ENCODE assay signal across 15 cellular contexts in genomic region chr3:100426029-100426682, GRCh38. TPM values are rescaled to one million over a fixed set of nuclear protein-coding genes. Genes with fewer than 3 reads are reported as not detected.
DNase-seq lines count a peak whose midpoint lies in the region; ATAC-seq and TF ChIP-seq lines count a peak whose summit lies in the region.
"Had no signal": no experiment of that assay in that cellular context is flagged by ENCODE, and none has a peak within 500 bp of the region (broad histone marks: within the 10 kb centered on the region; RNA-seq: fewer than 3 reads in every experiment).

No MANE protein-coding gene starts in this region.

- TF ChIP-seq POLR2A in right lobe of liver (IDR thresholded peaks at IDR 0.05), result no peak

- H3K9me3 Mint-ChIP-seq in endodermal cell, result no peaks in the 10 kb centered on the region
- H3K9me3 Mint-ChIP-seq in activated T-cell treated with anti-CD3 and anti-CD28 coated beads, Interleukin-2, amount 50 U/mL, for 72 hours, result no peaks in the 10 kb centered on the region
- H3K9me3 Mint-ChIP-seq in activated CD8-positive, alpha-beta T cell treated with anti-CD3 and anti-CD28 coated beads for 36 hours, result no peaks in the 10 kb centered on the region
- H3K9me3 Mint-ChIP-seq: CD14-positive monocyte had no signal

- H3K4me1 ChIP-seq in endodermal cell (ENCODE audit: control insufficient read depth, insufficient read depth, low read length) (peaks cover 8% of the 10 kb centered on the region), right lobe of liver (peaks cover 0 to 25% (median 10%) of the 10 kb centered on the region in 4 donors)

- peak overlapping the region; percentile 20 for H3K27ac Mint-ChIP-seq in endodermal cell
- H3K27ac Mint-ChIP-seq in activated T-cell treated with anti-CD3 and anti-CD28 coated beads, Interleukin-2, amount 50 U/mL, for 72 hours, result no peak overlapping the region
- H3K27ac Mint-ChIP-seq in activated CD8-positive, alpha-beta T cell treated with anti-CD3 and anti-CD28 coated beads for 36 hours, result no peak overlapping the region
- H3K27ac Mint-ChIP-seq: CD14-positive monocyte had no signal

- 84 to 90% methylated on average over 6 to 8 of the region's 8 CpGs for WGBS in endodermal cell (ENCODE audit: insufficient coverage in 1 of 2, insufficient read length in 1 of 2), 2 experiments
- 22% methylated on average over 8 of the region's 8 CpGs for WGBS in right lobe of liver (ENCODE audit: insufficient coverage, low coverage, low lambda C conversion rate, missing lambda C conversion rate)

- H3K36me3 ChIP-seq in endodermal cell (ENCODE audit: control insufficient read depth, insufficient read depth, low read length) (no peaks in the 10 kb centered on the region), right lobe of liver (no peaks in the 10 kb centered on the region)

- H3K9ac ChIP-seq in endodermal cell (ENCODE audit: extremely low read depth, low read length, poor library complexity, severe bottlenecking), result no peak overlapping the region

- CTCF ChIA-PET in activated CD8-positive, alpha-beta T cell treated with anti-CD3 and anti-CD28 coated beads for 36 hours (lab: Charles Lee), result interaction anchor here (0.9 to 1.7 kb wide), 3 partner anchors 13 to 153 kb away, joined by 3 to 7 read pairs (median 6); no protein-coding TSS in a partner anchor

- no peak overlapping the region for H3K27ac ChIP-seq in endodermal cell (ENCODE audit: low read depth, low read length)
- peak overlapping the region in 2 of 3 donors; percentile 49 to 62 for H3K27ac ChIP-seq in right lobe of liver

- ATAC-seq in right lobe of liver, result peak; percentile 80 to 89 (median 86)
- ATAC-seq in activated T-cell treated with anti-CD3 and anti-CD28 coated beads, Interleukin-2, amount 50 U/mL, for 72 hours (replicated peaks in 1 of 2), result no peak
- ATAC-seq in activated CD8-positive, alpha-beta T cell treated with anti-CD3 and anti-CD28 coated beads for 36 hours, result no peak

- POLR2A ChIA-PET in activated CD8-positive, alpha-beta T cell treated with anti-CD3 and anti-CD28 coated beads for 36 hours (lab: Charles Lee), result no interaction called here

- peaks cover 24% of the 10 kb centered on the region for H3K4me1 Mint-ChIP-seq in endodermal cell
- H3K4me1 Mint-ChIP-seq in activated T-cell treated with anti-CD3 and anti-CD28 coated beads, Interleukin-2, amount 50 U/mL, for 72 hours (ENCODE audit: low read depth), result no peaks in the 10 kb centered on the region
- no peaks in the 10 kb centered on the region for H3K4me1 Mint-ChIP-seq in activated CD8-positive, alpha-beta T cell treated with anti-CD3 and anti-CD28 coated beads for 36 hours (ENCODE audit: low read depth)
- H3K4me1 Mint-ChIP-seq: CD14-positive monocyte had no signal

- H3K36me3 Mint-ChIP-seq in endodermal cell (ENCODE audit: low read depth), result no peaks in the 10 kb centered on the region
- H3K36me3 Mint-ChIP-seq in activated T-cell treated with anti-CD3 and anti-CD28 coated beads, Interleukin-2, amount 50 U/mL, for 72 hours (ENCODE audit: insufficient read depth in 2 of 2), result no peaks in the 10 kb centered on the region
- no peaks in the 10 kb centered on the region for H3K36me3 Mint-ChIP-seq in activated CD8-positive, alpha-beta T cell treated with anti-CD3 and anti-CD28 coated beads for 36 hours (ENCODE audit: low read depth)
- H3K36me3 Mint-ChIP-seq: CD14-positive monocyte had no signal

- DNase-seq in ELF-1 (ENCODE audit: low read depth, low spot score), result peak; percentile 53
- peak; percentile 67 for DNase-seq in NCI-H82 treated with DMSO at 0.1 percent for 48 hours (lab: John Stamatoyannopoulos, UW; ENCODE audit: unreplicated experiment)
- DNase-seq in endodermal cell, result no peak
- peak in 1 of 3 donors; percentile 66 for DNase-seq in right lobe of liver
- DNase-seq in activated T-cell treated with anti-CD3 and anti-CD28 coated beads, Interleukin-2, amount 50 U/mL, for 72 hours, result no peak
- DNase-seq in kidney tubule cell (ENCODE audit: low spot score), result no peak
- no peak for DNase-seq in NCI-H1694 (lab: John Stamatoyannopoulos, UW)
- no peak for DNase-seq in activated CD8-positive, alpha-beta T cell treated with anti-CD3 and anti-CD28 coated beads for 36 hours
- DNase-seq: COR-L47, H7, MV-4-11, NCI-H1417, NCI-H1930, NCI-H526 treated with DMSO at 0.1 percent for 48 hours had no signal

- TF ChIP-seq CTCF in endodermal cell (conservative IDR thresholded peaks at IDR 0.05) (no peak), right lobe of liver (IDR thresholded peaks at IDR 0.05) (no peak)
- no peak for TF ChIP-seq CTCF in activated CD8-positive, alpha-beta T cell treated with anti-CD3 and anti-CD28 coated beads for 36 hours (IDR thresholded peaks at IDR 0.05)

- H3K9me3 ChIP-seq in endodermal cell (ENCODE audit: control insufficient read depth, low read length), result no peaks in the 10 kb centered on the region
- H3K9me3 ChIP-seq in right lobe of liver, result no peaks in the 10 kb centered on the region

- intact Hi-C loops in right lobe of liver (cut with DNase I), result no loop called here
- intact Hi-C loops in activated CD8-positive, alpha-beta T cell treated with anti-CD3 and anti-CD28 coated beads for 36 hours (cut with micrococcal nuclease), result no loop called here

- H3K4me3 Mint-ChIP-seq in endodermal cell, result no peak overlapping the region
- H3K4me3 Mint-ChIP-seq in activated T-cell treated with anti-CD3 and anti-CD28 coated beads, Interleukin-2, amount 50 U/mL, for 72 hours, result no peak overlapping the region
- no peak overlapping the region for H3K4me3 Mint-ChIP-seq in activated CD8-positive, alpha-beta T cell treated with anti-CD3 and anti-CD28 coated beads for 36 hours
- H3K4me3 Mint-ChIP-seq: CD14-positive monocyte had no signal

- no peaks in the 10 kb centered on the region for H3K27me3 ChIP-seq in endodermal cell (ENCODE audit: control insufficient read depth, insufficient read depth, low read length, poor library complexity, severe bottlenecking)
- no peaks in the 10 kb centered on the region for H3K27me3 ChIP-seq in right lobe of liver

- H3K4me3 ChIP-seq in endodermal cell (ENCODE audit: low read length), result no peak overlapping the region
- H3K4me3 ChIP-seq in right lobe of liver, result peak overlapping the region in 1 of 3 donors; percentile 15

- H3K27me3 Mint-ChIP-seq in endodermal cell (ENCODE audit: insufficient read depth), result no peaks in the 10 kb centered on the region
- peaks cover 9% of the 10 kb centered on the region for H3K27me3 Mint-ChIP-seq in activated T-cell treated with anti-CD3 and anti-CD28 coated beads, Interleukin-2, amount 50 U/mL, for 72 hours (ENCODE audit: low read depth)
- H3K27me3 Mint-ChIP-seq in activated CD8-positive, alpha-beta T cell treated with anti-CD3 and anti-CD28 coated beads for 36 hours, result no peaks in the 10 kb centered on the region

RNA-seq across cellular contexts. Expression of gene LNP1, which starts 24.8 kb away (rescaled TPM):
- total RNA-seq in endodermal cell (1 to 10 TPM; 4.3 to 7.9 TPM), right lobe of liver (1 to 10 TPM in 5 of 6 experiments, under 1 TPM in 1; 0.89 to 1.9 (median 1.7) TPM)
- polyA plus RNA-seq in endodermal cell (2013, experiment 1 of 2), result 9.0 TPM
- polyA plus RNA-seq in endodermal cell (2013, experiment 2 of 2), result 11.1 TPM
- 1 to 10 TPM; 3.1 to 3.2 TPM for total RNA-seq in activated T-cell treated with anti-CD3 and anti-CD28 coated beads, Interleukin-2, amount 50 U/mL, for 72 hours
- total RNA-seq in activated CD8-positive, alpha-beta T cell treated with anti-CD3 and anti-CD28 coated beads for 36 hours, result 1 to 10 TPM; 2.5 TPM

RNA-seq across cellular contexts. Expression of gene TOMM70, which starts 25.3 kb away (rescaled TPM):
- 10 to 100 TPM; 36.0 to 43.6 TPM for total RNA-seq in endodermal cell
- polyA plus RNA-seq in endodermal cell (2013, experiment 1 of 2), result 42.6 TPM
- 42.1 TPM for polyA plus RNA-seq in endodermal cell (2013, experiment 2 of 2)
- 10 to 100 TPM; 30.2 to 44.9 (median 39.6) TPM for total RNA-seq in right lobe of liver
- 10 to 100 TPM; 42.9 to 48.1 TPM for total RNA-seq in activated T-cell treated with anti-CD3 and anti-CD28 coated beads, Interleukin-2, amount 50 U/mL, for 72 hours
- 10 to 100 TPM; 56.2 to 57.8 TPM for total RNA-seq in activated CD8-positive, alpha-beta T cell treated with anti-CD3 and anti-CD28 coated beads for 36 hours

Comparison
In these comparisons a context has a peak if more than half of its experiments do, and no peak if none do; other contexts are left out.
1. DNase-seq: peak in ELF-1 (single experiment) and NCI-H82 treated with DMSO at 0.1 percent for 48 hours (single experiment); none in endodermal cell (single experiment), activated T-cell treated with anti-CD3 and anti-CD28 coated beads, Interleukin-2, amount 50 U/mL, for 72 hours (0 of 2), kidney tubule cell (single experiment), NCI-H1694 (single experiment) and activated CD8-positive, alpha-beta T cell treated with anti-CD3 and anti-CD28 coated beads for 36 hours (single experiment).
2. ATAC-seq: peak in right lobe of liver (4 of 4); none in activated T-cell treated with anti-CD3 and anti-CD28 coated beads, Interleukin-2, amount 50 U/mL, for 72 hours (0 of 2) and activated CD8-positive, alpha-beta T cell treated with anti-CD3 and anti-CD28 coated beads for 36 hours (single experiment).